In the genomic region with DNA sequence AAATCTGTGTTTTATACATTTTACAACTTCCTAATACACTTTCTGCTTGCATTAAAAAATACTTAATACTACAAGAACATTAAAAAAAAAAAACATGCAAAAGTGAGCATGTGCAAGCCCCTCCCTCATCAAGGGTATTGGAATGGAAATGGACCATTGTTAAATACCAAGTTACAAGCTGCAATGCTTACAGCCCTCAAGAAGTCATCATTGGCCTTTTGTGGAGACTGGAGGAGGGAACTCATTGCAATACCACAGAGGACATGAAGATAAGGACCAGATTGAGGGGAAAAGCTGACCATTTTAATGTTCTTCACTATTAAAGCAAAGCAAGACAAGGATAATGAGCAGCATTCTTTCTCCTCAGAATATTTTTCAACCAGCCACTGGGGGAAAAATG, we compare ENCODE assay signal across 23 cellular contexts.
"Had no signal": no experiment of that assay in that cellular context is flagged by ENCODE, and none has a peak within 500 bp of the region (broad histone marks: within the 10 kb centered on the region; RNA-seq: fewer than 3 reads in every experiment).

No MANE protein-coding gene starts in this region.

- H3K27me3 ChIP-seq: colonic mucosa, esophagus muscularis mucosa, foreskin keratinocyte, gastroesophageal sphincter, heart right ventricle, sigmoid colon, stomach, thyroid gland, vagina had no signal

- H3K27me3 Mint-ChIP-seq: dendritic cell treated with granulocyte-macrophage colony-stimulating factor and Interleukin-4, amounts not matched to agents 40 ng/mL and 50 ng/mL, for 4 days; natural killer cell treated with Interleukin-12 subunit alpha and Interleukin-12 subunit beta and Interleukin-15 and Interleukin-18, amount 100 ng/mL, for 72 hours had no signal

- H3K27ac ChIP-seq: colonic mucosa, esophagus muscularis mucosa, foreskin keratinocyte, gastroesophageal sphincter, heart right ventricle, lower lobe of right lung, psoas muscle, sigmoid colon, stomach, thyroid gland, vagina had no signal

- H3K4me3 Mint-ChIP-seq: dendritic cell treated with granulocyte-macrophage colony-stimulating factor and Interleukin-4, amounts not matched to agents 40 ng/mL and 50 ng/mL, for 4 days; natural killer cell treated with Interleukin-12 subunit alpha and Interleukin-12 subunit beta and Interleukin-15 and Interleukin-18, amount 100 ng/mL, for 72 hours; stimulated activated effector memory CD8-positive, alpha-beta T cell treated with anti-CD3 and anti-CD28 coated beads, Interleukin-12 subunit alpha, Interleukin-12 subunit beta, amount 100 ng/mL, for 72 hours had no signal

- H3K4me1 ChIP-seq: colonic mucosa, foreskin keratinocyte, gastroesophageal sphincter, lower lobe of right lung, psoas muscle, sigmoid colon, stomach, vagina had no signal

- H3K27ac Mint-ChIP-seq: dendritic cell treated with granulocyte-macrophage colony-stimulating factor and Interleukin-4, amounts not matched to agents 40 ng/mL and 50 ng/mL, for 4 days; natural killer cell treated with Interleukin-12 subunit alpha and Interleukin-12 subunit beta and Interleukin-15 and Interleukin-18, amount 100 ng/mL, for 72 hours; stimulated activated effector memory CD8-positive, alpha-beta T cell treated with anti-CD3 and anti-CD28 coated beads, Interleukin-12 subunit alpha, Interleukin-12 subunit beta, amount 100 ng/mL, for 72 hours had no signal

- H3K36me3 Mint-ChIP-seq: natural killer cell treated with Interleukin-12 subunit alpha and Interleukin-12 subunit beta and Interleukin-15 and Interleukin-18, amount 100 ng/mL, for 72 hours had no signal

- H3K36me3 ChIP-seq: colonic mucosa, thyroid gland, vagina had no signal

- ATAC-seq: foreskin keratinocyte; gastroesophageal sphincter; heart right ventricle; left ventricle myocardium superior; lower lobe of right lung; natural killer cell treated with Interleukin-12 subunit alpha and Interleukin-12 subunit beta and Interleukin-15 and Interleukin-18, amount 100 ng/mL, for 72 hours; psoas muscle; right cardiac atrium; stimulated activated effector memory CD8-positive, alpha-beta T cell treated with anti-CD3 and anti-CD28 coated beads, Interleukin-12 subunit alpha, Interleukin-12 subunit beta, amount 100 ng/mL, for 72 hours had no signal

- H3K9me3 ChIP-seq: colonic mucosa, esophagus muscularis mucosa, gastroesophageal sphincter, heart right ventricle, lower lobe of right lung, psoas muscle, sigmoid colon, stomach, thyroid gland, vagina had no signal

- H3K4me3 ChIP-seq: colonic mucosa, esophagus muscularis mucosa, gastroesophageal sphincter, heart right ventricle, lower lobe of right lung, psoas muscle, sigmoid colon, stomach, thyroid gland, vagina had no signal

- DNase-seq: colonic mucosa; effector CD8-positive, alpha-beta T cell; foreskin keratinocyte; heart right ventricle; hippocampal formation; left ventricle myocardium superior; lower lobe of right lung; nucleus accumbens; psoas muscle; right cardiac atrium; sigmoid colon; stimulated activated CD4-positive, alpha-beta T cell treated with anti-CD3 and anti-CD28 coated beads, Interleukin-2, amount 100 ng/mL, for 24 hours; stimulated activated CD4-positive, alpha-beta T cell treated with anti-CD3 and anti-CD28 coated beads, Interleukin-4, amount 100 ng/mL, for 24 hours; stimulated activated naive CD4-positive, alpha-beta T cell treated with Interleukin-2 at 50 U/mL for 16 hours; stomach; thyroid gland; trophoblast cell had no signal

- H3K9me3 Mint-ChIP-seq: dendritic cell treated with granulocyte-macrophage colony-stimulating factor and Interleukin-4, amounts not matched to agents 40 ng/mL and 50 ng/mL, for 4 days; natural killer cell treated with Interleukin-12 subunit alpha and Interleukin-12 subunit beta and Interleukin-15 and Interleukin-18, amount 100 ng/mL, for 72 hours; stimulated activated effector memory CD8-positive, alpha-beta T cell treated with anti-CD3 and anti-CD28 coated beads, Interleukin-12 subunit alpha, Interleukin-12 subunit beta, amount 100 ng/mL, for 72 hours had no signal
